In genomic region chr2:86225581-86225980, GRCh38 we compare ENCODE assay signal across 8 cellular contexts. TPM values are rescaled to one million over a fixed set of nuclear protein-coding genes. Genes with fewer than 3 reads are reported as not detected.
DNase-seq lines count a peak whose midpoint lies in the region; ATAC-seq and TF ChIP-seq lines count a peak whose summit lies in the region.

No MANE protein-coding gene starts in this region.

- H3K4me3 Mint-ChIP-seq in CD8-positive, alpha-beta T cell = peak overlapping the region; percentile 27
- peak overlapping the region; percentile 34 to 67 (median 52) for H3K4me3 Mint-ChIP-seq in naive thymus-derived CD4-positive, alpha-beta T cell

- no peak for TF ChIP-seq POLR2A in vagina (IDR thresholded peaks at IDR 0.05)

- DNase-seq in CD8-positive, alpha-beta T cell = peak; percentile 8 to 60 (median 26)
- peak; percentile 51 for DNase-seq in RPMI8226
- DNase-seq in anterior cingulate cortex (lab: John Stamatoyannopoulos, UW) = peak in 41 of 58 donors; percentile 7 to 81 (median 46)
- DNase-seq in naive thymus-derived CD4-positive, alpha-beta T cell = peak in 8 of 9 donors; percentile 39 to 69 (median 54)
- DNase-seq in vagina (ENCODE audit: extremely low spot score in 2 of 2) = no peak
- no peak for DNase-seq in NCI-H69 (lab: John Stamatoyannopoulos, UW)
- no peak for DNase-seq in HK-2 (ENCODE audit: unreplicated experiment)

- peaks cover 4% of the 10 kb centered on the region for H3K4me1 ChIP-seq in CD8-positive, alpha-beta T cell (ENCODE audit: insufficient read depth, low read length)
- H3K4me1 ChIP-seq in naive thymus-derived CD4-positive, alpha-beta T cell (ENCODE audit: control insufficient read depth in 2 of 2, insufficient read depth in 2 of 2, low read length in 2 of 2) = peaks cover 0 to 4% of the 10 kb centered on the region in 2 donors
- peaks cover 32% of the 10 kb centered on the region for H3K4me1 ChIP-seq in vagina

- H3K27me3 Mint-ChIP-seq in CD8-positive, alpha-beta T cell (ENCODE audit: low read depth) = no peaks in the 10 kb centered on the region
- no peaks in the 10 kb centered on the region for H3K27me3 Mint-ChIP-seq in naive thymus-derived CD4-positive, alpha-beta T cell

- POLR2A ChIA-PET in CD8-positive, alpha-beta T cell (lab: Charles Lee) = interaction anchor here (1.1 kb wide), 2 partner anchors 12 to 215 kb away, joined by 3 read pairs; partner anchors contain the start of gene KDM3A
- POLR2A ChIA-PET in naive thymus-derived CD4-positive, alpha-beta T cell (lab: Charles Lee) = interaction anchor here (1.0 to 1.6 kb wide), 6 partner anchors 26 to 218 kb away, joined by 3 to 14 read pairs (median 4); partner anchors contain the start of genes IMMT, KDM3A and MRPL35

- TF ChIP-seq CTCF in CD8-positive, alpha-beta T cell (IDR thresholded peaks at IDR 0.05) = no peak
- no peak for TF ChIP-seq CTCF in vagina (IDR thresholded peaks at IDR 0.05)

- no peaks in the 10 kb centered on the region for H3K9me3 ChIP-seq in CD8-positive, alpha-beta T cell (ENCODE audit: low read length)
- no peaks in the 10 kb centered on the region for H3K9me3 ChIP-seq in naive thymus-derived CD4-positive, alpha-beta T cell (ENCODE audit: control insufficient read depth in 2 of 3, low read length in 3 of 3)
- H3K9me3 ChIP-seq in vagina = no peaks in the 10 kb centered on the region

- H3K4me3 ChIP-seq in CD8-positive, alpha-beta T cell (ENCODE audit: low read depth, low read length) = no peak overlapping the region
- no peak overlapping the region for H3K4me3 ChIP-seq in naive thymus-derived CD4-positive, alpha-beta T cell (ENCODE audit: low read length)
- H3K4me3 ChIP-seq in vagina = no peak overlapping the region

- no peaks in the 10 kb centered on the region for H3K9me3 Mint-ChIP-seq in CD8-positive, alpha-beta T cell
- H3K9me3 Mint-ChIP-seq in naive thymus-derived CD4-positive, alpha-beta T cell = no peaks in the 10 kb centered on the region

- CTCF ChIA-PET in CD8-positive, alpha-beta T cell (lab: Charles Lee) = no interaction called here
- CTCF ChIA-PET in naive thymus-derived CD4-positive, alpha-beta T cell (lab: Charles Lee) = interaction anchor here (6.3 kb wide), 1 partner anchor 145 kb away, joined by 50 read pairs; no protein-coding TSS in a partner anchor

- no peak overlapping the region for H3K27ac ChIP-seq in CD8-positive, alpha-beta T cell (ENCODE audit: low read depth, low read length)
- H3K27ac ChIP-seq in naive thymus-derived CD4-positive, alpha-beta T cell (ENCODE audit: low read depth, low read length) = no peak overlapping the region
- H3K27ac ChIP-seq in vagina = peak overlapping the region; percentile 88

- no peaks in the 10 kb centered on the region for H3K36me3 Mint-ChIP-seq in CD8-positive, alpha-beta T cell
- H3K36me3 Mint-ChIP-seq in naive thymus-derived CD4-positive, alpha-beta T cell = no peaks in the 10 kb centered on the region

- peak; percentile 86 for ATAC-seq in CD8-positive, alpha-beta T cell
- ATAC-seq in GM21737 (IDR thresholded peaks at IDR 0.05; ENCODE audit: unreplicated experiment) = peak; percentile 74
- ATAC-seq in naive thymus-derived CD4-positive, alpha-beta T cell = peak; percentile 83

- H3K4me1 Mint-ChIP-seq in CD8-positive, alpha-beta T cell (ENCODE audit: low read depth) = peaks cover 9% of the 10 kb centered on the region
- H3K4me1 Mint-ChIP-seq in naive thymus-derived CD4-positive, alpha-beta T cell = peaks cover 15 to 32% (median 22%) of the 10 kb centered on the region in 7 donors

- no peaks in the 10 kb centered on the region for H3K27me3 ChIP-seq in CD8-positive, alpha-beta T cell (ENCODE audit: insufficient read depth, low read length)
- no peaks in the 10 kb centered on the region for H3K27me3 ChIP-seq in naive thymus-derived CD4-positive, alpha-beta T cell (ENCODE audit: control insufficient read depth in 2 of 2, insufficient read depth in 2 of 2, low read length in 2 of 2)
- no peaks in the 10 kb centered on the region for H3K27me3 ChIP-seq in vagina

- H3K36me3 ChIP-seq in CD8-positive, alpha-beta T cell (ENCODE audit: insufficient read depth, low read length) = no peaks in the 10 kb centered on the region
- no peaks in the 10 kb centered on the region for H3K36me3 ChIP-seq in naive thymus-derived CD4-positive, alpha-beta T cell (ENCODE audit: control insufficient read depth in 2 of 3, insufficient read depth in 3 of 3, low read length in 3 of 3)
- H3K36me3 ChIP-seq in vagina = no peaks in the 10 kb centered on the region

- intact Hi-C loops in CD8-positive, alpha-beta T cell (cut with DNase I, micrococcal nuclease) = no loop called here
- intact Hi-C loops in naive thymus-derived CD4-positive, alpha-beta T cell (cut with micrococcal nuclease) = loop anchor here (1.0 to 10.0 kb wide), 3 partner anchors 31 to 219 kb away; partner anchors contain the start of genes KDM3A (in 2 of the 2) and IMMT (in 1 of the 2)
- intact Hi-C loops in vagina (cut with DNase I) = loop anchor here (10.0 kb wide), 2 partner anchors 59 to 219 kb away; partner anchors contain the start of gene KDM3A

- H3K27ac Mint-ChIP-seq in CD8-positive, alpha-beta T cell = peak overlapping the region; percentile 32
- H3K27ac Mint-ChIP-seq in naive thymus-derived CD4-positive, alpha-beta T cell = peak overlapping the region; percentile 72 to 96 (median 88)

RNA-seq across cellular contexts. Expression of gene MRPL35, which starts 26.3 kb away (rescaled TPM):
- total RNA-seq in CD8-positive, alpha-beta T cell = 1 to 10 TPM; 6.7 to 7.0 TPM
- 10 to 100 TPM in 4 of 5 experiments, 1 to 10 TPM in 1; 9.7 to 49.2 (median 26.5) TPM for total RNA-seq in naive thymus-derived CD4-positive, alpha-beta T cell
- 10 to 100 TPM; 29.0 to 38.2 TPM for polyA plus RNA-seq in naive thymus-derived CD4-positive, alpha-beta T cell
- total RNA-seq in vagina = 11.0 TPM

RNA-seq across cellular contexts. Expression of gene IMMT, which starts 30.3 kb away (rescaled TPM):
- 10 to 100 TPM; 34.3 to 35.8 TPM for total RNA-seq in CD8-positive, alpha-beta T cell
- total RNA-seq in naive thymus-derived CD4-positive, alpha-beta T cell = 100 to 1,000 TPM in 1 of 5 experiments, 10 to 100 TPM in 4; 59.2 to 164 (median 77.0) TPM
- 10 to 100 TPM; 66.7 to 95.5 TPM for polyA plus RNA-seq in naive thymus-derived CD4-positive, alpha-beta T cell
- total RNA-seq in vagina = 51.8 TPM

Comparison
In these comparisons a context has a peak if more than half of its experiments do, and no peak if none do; other contexts are left out.
1. DNase-seq: peak in CD8-positive, alpha-beta T cell (7 of 7), RPMI8226 (single experiment), anterior cingulate cortex (41 of 58) and naive thymus-derived CD4-positive, alpha-beta T cell (8 of 9); none in vagina (0 of 2), NCI-H69 (single experiment) and HK-2 (single experiment).
2. intact Hi-C loops: an anchor here in naive thymus-derived CD4-positive, alpha-beta T cell (1.0 to 10.0 kb wide) and vagina (10.0 kb wide); none called in CD8-positive, alpha-beta T cell.
3. Peak in every context shown above with its lines, with median percentiles within 50 percentile points of each other: ATAC-seq.